Comparison of ENCODE assay signal across 29 cellular contexts in genomic region chr5:74837115-74837514, GRCh38.
"Had no signal": no experiment of that assay in that cellular context is flagged by ENCODE, and none has a peak within 500 bp of the region (broad histone marks: within the 10 kb centered on the region; RNA-seq: fewer than 3 reads in every experiment).

No MANE protein-coding gene starts in this region.

- H3K27ac ChIP-seq: left lung, lower lobe of right lung, neural progenitor cell, neutrophil, prostate gland, sigmoid colon, tibial nerve, upper lobe of left lung, vagina had no signal

- ATAC-seq: left cardiac atrium; left lung; lower lobe of right lung; natural killer cell; right cardiac atrium; stimulated activated memory B cell treated with anti-CD40 and anti-IgM and Interleukin-4, amounts not matched to agents 10 μg/mL and 1 μg/mL and 100 μg/mL, for 72 hours; stimulated activated naive CD8-positive, alpha-beta T cell treated with anti-CD3 and anti-CD28 coated beads, Interleukin-15, amount 100 ng/mL, for 72 hours had no signal

- H3K4me3 ChIP-seq: left lung, lower lobe of right lung, neural progenitor cell, prostate gland, sigmoid colon, smooth muscle cell, tibial nerve, upper lobe of left lung, vagina had no signal

- DNase-seq: hippocampal formation; kidney glomerular epithelial cell; left cardiac atrium; left lung; lower lobe of right lung; mammary epithelial cell; mesenchymal stem cell; naive B cell; natural killer cell; nephron progenitor cell; occipital lobe; retina; right cardiac atrium; sigmoid colon; stimulated activated CD4-positive, alpha-beta T cell treated with anti-CD3 and anti-CD28 coated beads, Interleukin-1b, Interleukin-23, amount 100 ng/mL, for 48 hours; stimulated activated CD4-positive, alpha-beta T cell treated with anti-CD3 and anti-CD28 coated beads, Interleukin-2, amount 100 ng/mL, for 48 hours; stimulated activated CD4-positive, alpha-beta T cell treated with anti-CD3 and anti-CD28 coated beads, Interleukin-4, amount 100 ng/mL, for 4 hours; stimulated activated CD8-positive, alpha-beta memory T cell treated with anti-CD3 and anti-CD28 coated beads, Interleukin-4, amount 100 ng/mL, for 48 hours; stimulated activated naive CD4-positive, alpha-beta T cell treated with Interleukin-2 at 50 U/mL for 16 hours; stimulated activated naive CD8-positive, alpha-beta T cell treated with anti-CD3 and anti-CD28 coated beads, Interleukin-15, amount 100 ng/mL, for 72 hours; substantia nigra; upper lobe of left lung had no signal

- H3K36me3 ChIP-seq: left lung, lower lobe of right lung, neutrophil, prostate gland, sigmoid colon, tibial nerve, upper lobe of left lung, vagina had no signal

- H3K9me3 Mint-ChIP-seq: natural killer cell; nephron progenitor cell; neural progenitor cell; stimulated activated naive CD8-positive, alpha-beta T cell treated with anti-CD3 and anti-CD28 coated beads, Interleukin-15, amount 100 ng/mL, for 72 hours had no signal

- H3K27ac Mint-ChIP-seq: natural killer cell; nephron progenitor cell; neural progenitor cell; stimulated activated memory B cell treated with anti-CD40 and anti-IgM and Interleukin-4, amounts not matched to agents 10 μg/mL and 1 μg/mL and 100 μg/mL, for 72 hours; stimulated activated naive CD8-positive, alpha-beta T cell treated with anti-CD3 and anti-CD28 coated beads, Interleukin-15, amount 100 ng/mL, for 72 hours had no signal

- H3K9me3 ChIP-seq: left lung, lower lobe of right lung, prostate gland, sigmoid colon, tibial nerve, upper lobe of left lung, vagina had no signal

- H3K4me1 ChIP-seq: left lung, lower lobe of right lung, neural progenitor cell, sigmoid colon, tibial nerve, upper lobe of left lung, vagina had no signal

- H3K27me3 ChIP-seq: left lung, neural progenitor cell, neutrophil, sigmoid colon, tibial nerve, upper lobe of left lung, vagina had no signal

- H3K4me1 Mint-ChIP-seq: nephron progenitor cell; neural progenitor cell; stimulated activated memory B cell treated with anti-CD40 and anti-IgM and Interleukin-4, amounts not matched to agents 10 μg/mL and 1 μg/mL and 100 μg/mL, for 72 hours had no signal

- H3K27me3 Mint-ChIP-seq: naive B cell; stimulated activated memory B cell treated with anti-CD40 and anti-IgM and Interleukin-4, amounts not matched to agents 10 μg/mL and 1 μg/mL and 100 μg/mL, for 72 hours; stimulated activated naive CD8-positive, alpha-beta T cell treated with anti-CD3 and anti-CD28 coated beads, Interleukin-15, amount 100 ng/mL, for 72 hours had no signal

- H3K4me3 Mint-ChIP-seq: naive B cell; natural killer cell; nephron progenitor cell; neural progenitor cell; stimulated activated memory B cell treated with anti-CD40 and anti-IgM and Interleukin-4, amounts not matched to agents 10 μg/mL and 1 μg/mL and 100 μg/mL, for 72 hours; stimulated activated naive CD8-positive, alpha-beta T cell treated with anti-CD3 and anti-CD28 coated beads, Interleukin-15, amount 100 ng/mL, for 72 hours had no signal

- H3K9ac ChIP-seq: neural progenitor cell had no signal
